In the genomic region with DNA sequence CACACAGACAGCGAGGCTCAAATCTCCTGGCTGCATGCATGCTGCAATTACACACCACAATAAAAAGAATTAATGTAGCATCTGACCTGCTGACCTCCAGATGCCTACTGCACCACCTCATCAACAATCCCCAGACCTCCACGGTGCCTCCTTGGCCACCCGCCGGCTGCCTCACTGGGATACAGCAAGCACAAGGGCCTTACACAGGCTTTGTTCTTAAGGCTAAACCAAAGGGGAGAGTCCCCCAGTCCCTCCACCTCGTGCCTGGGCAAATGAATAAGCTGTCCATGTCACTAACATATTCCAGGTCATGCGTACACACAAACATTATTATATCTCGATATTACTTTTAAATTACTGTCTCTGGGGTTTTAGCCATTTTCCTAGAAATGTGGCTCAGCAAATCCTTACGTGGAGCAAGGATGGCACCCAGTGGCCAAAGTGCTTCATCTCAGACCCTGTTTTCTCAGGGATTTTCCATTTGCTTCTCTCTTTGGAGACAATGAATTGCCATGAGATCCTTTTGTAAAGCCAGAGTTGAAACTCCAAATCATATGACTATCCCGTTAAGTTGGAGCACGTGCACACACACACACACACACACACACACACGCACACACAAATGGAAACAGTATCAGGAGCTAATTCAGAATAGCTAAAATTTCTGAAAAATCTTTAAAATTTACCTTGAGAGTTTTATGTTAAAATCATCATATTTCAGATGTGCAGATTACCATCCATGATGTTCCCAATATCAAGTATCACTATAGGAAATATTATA, we compare ENCODE assay signal across 9 cellular contexts.
A peak's percentile ranks its signal among the peaks of the same experiment; 100 is the strongest.
DNase-seq lines count a peak whose midpoint lies in the region; ATAC-seq, FAIRE-seq and TF ChIP-seq lines count a peak whose summit lies in the region.
"Had no signal": no experiment of that assay in that cellular context is flagged by ENCODE, and none has a peak within 500 bp of the region (broad histone marks: within the 10 kb centered on the region; RNA-seq: fewer than 3 reads in every experiment).

No MANE protein-coding gene starts in this region.

- H3K4me1 ChIP-seq in hepatocyte (ENCODE audit: insufficient read depth) = peaks cover 5% of the 10 kb centered on the region
- peaks cover 16% of the 10 kb centered on the region for H3K4me1 ChIP-seq in smooth muscle cell (ENCODE audit: low read depth)

- FAIRE-seq in D721Med (lab: Jason Lieb, UNC) = no peak

- no peak for ATAC-seq in GM19397 (IDR thresholded peaks at IDR 0.05; ENCODE audit: unreplicated experiment)
- ATAC-seq in HG03196 (IDR thresholded peaks at IDR 0.05; ENCODE audit: unreplicated experiment) = no peak
- ATAC-seq in GM21825 (IDR thresholded peaks at IDR 0.05; ENCODE audit: unreplicated experiment) = no peak

- H4K20me1 ChIP-seq in hepatocyte (ENCODE audit: insufficient read depth, poor library complexity, severe bottlenecking) = no peaks in the 10 kb centered on the region
- H4K20me1 ChIP-seq in smooth muscle cell (ENCODE audit: low read depth) = no peaks in the 10 kb centered on the region

- H3K9me2 ChIP-seq in hepatocyte (replicated peaks; ENCODE audit: insufficient read depth) = no peaks in the 10 kb centered on the region

- H2AFZ ChIP-seq in hepatocyte (no peak overlapping the region), smooth muscle cell (ENCODE audit: low read depth) (peak overlapping the region; percentile 20)

- H3K36me3 ChIP-seq in hepatocyte (replicated peaks; ENCODE audit: insufficient read depth, low read depth) (no peaks in the 10 kb centered on the region), smooth muscle cell (ENCODE audit: low read depth) (no peaks in the 10 kb centered on the region)

- H3K27me3 ChIP-seq in hepatocyte = no peaks in the 10 kb centered on the region
- H3K27me3 ChIP-seq in smooth muscle cell (ENCODE audit: low read depth) = no peaks in the 10 kb centered on the region

- TF ChIP-seq CTCF in D721Med (IDR thresholded peaks at IDR 0.05; ENCODE audit: insufficient read depth, missing control alignments) (peak; percentile 49), VCaP (conservative IDR thresholded peaks at IDR 0.05) (peak; percentile 71), hepatocyte (IDR thresholded peaks at IDR 0.05; ENCODE audit: poor library complexity) (peak; percentile 80), smooth muscle cell (IDR thresholded peaks at IDR 0.05; ENCODE audit: borderline replicate concordance, insufficient read depth, poor library complexity, severe bottlenecking) (peak; percentile 66)

- H3K4me2 ChIP-seq in hepatocyte = no peak overlapping the region
- H3K4me2 ChIP-seq in smooth muscle cell = peak overlapping the region; percentile 2

- H3K4me3 ChIP-seq in hepatocyte (no peak overlapping the region), smooth muscle cell (no peak overlapping the region)

- H3K9ac ChIP-seq in smooth muscle cell (ENCODE audit: low read depth) = no peak overlapping the region

- H3K27ac ChIP-seq in VCaP = peak overlapping the region; percentile 15; the same call in 1 of the 2 replicates
- H3K27ac ChIP-seq in hepatocyte = no peak overlapping the region
- H3K27ac ChIP-seq in smooth muscle cell (ENCODE audit: low read depth) = no peak overlapping the region

- H3K79me2 ChIP-seq in hepatocyte (no peaks in the 10 kb centered on the region), smooth muscle cell (ENCODE audit: low read depth) (no peaks in the 10 kb centered on the region)

- H3F3A ChIP-seq in smooth muscle cell (ENCODE audit: low read depth) = no peaks in the 10 kb centered on the region

- H3K9me3 ChIP-seq in hepatocyte (ENCODE audit: low read depth) (no peaks in the 10 kb centered on the region), smooth muscle cell (replicated peaks; ENCODE audit: low read depth) (no peaks in the 10 kb centered on the region)

- 28% methylated on average over 11 of the region's 11 CpGs for WGBS in hepatocyte (ENCODE audit: low lambda C conversion rate, missing lambda C conversion rate)
- 41% methylated on average over 11 of the region's 11 CpGs for WGBS in smooth muscle cell (ENCODE audit: low lambda C conversion rate)

- DNase-seq in D721Med (ENCODE audit: insufficient read length, low spot score) (no peak), LHCN-M2 (ENCODE audit: low read depth) (peak; percentile 52), hepatocyte (ENCODE audit: low spot score) (peak; percentile 71), smooth muscle cell (lab: John Stamatoyannopoulos, UW; ENCODE audit: unreplicated experiment) (no peak)
- DNase-seq: naive B cell had no signal

Comparison
In these comparisons a context has a peak if more than half of its experiments do, and no peak if none do; other contexts are left out.
1. DNase-seq: peak in LHCN-M2 (single experiment) and hepatocyte (single experiment); none in D721Med (single experiment) and smooth muscle cell (single experiment).
2. Peak in every context shown above with its lines, with median percentiles within 50 percentile points of each other: CTCF ChIP-seq.